In genomic region chr11:94740083-94740974, GRCh38 we compare ENCODE assay signal across 8 cellular contexts. TPM values are rescaled to one million over a fixed set of nuclear protein-coding genes. Genes with fewer than 3 reads are reported as not detected.
A peak's percentile ranks its signal among the peaks of the same experiment; 100 is the strongest.
DNase-seq lines count a peak whose midpoint lies in the region; ATAC-seq and TF ChIP-seq lines count a peak whose summit lies in the region.

No MANE protein-coding gene starts in this region.

- DNase-seq in DMS 273 (lab: John Stamatoyannopoulos, UW; ENCODE audit: unreplicated experiment) (peak; percentile 85), fibroblast of villous mesenchyme (ENCODE audit: low read depth) (no peak), neural crest cell (ENCODE audit: low read depth, low spot score) (peak; percentile 54), RPMI8226 (no peak), SHP77 treated with DMSO at 0.1 percent for 48 hours (lab: John Stamatoyannopoulos, UW) (no peak), GF-D8 (lab: John Stamatoyannopoulos, UW) (no peak)

- peaks cover 4% of the 10 kb centered on the region for H3K27me3 Mint-ChIP-seq in neural crest cell (ENCODE audit: low read depth)

- H3K27ac ChIP-seq in VCaP, result peak overlapping the region; percentile 55

- H3K27ac Mint-ChIP-seq in neural crest cell (ENCODE audit: unreplicated experiment), result peak overlapping the region; percentile 94

- H3K4me3 Mint-ChIP-seq in neural crest cell, result peak overlapping the region; percentile 97

- H3K4me3 ChIP-seq in fibroblast of villous mesenchyme (ENCODE audit: low read depth, low read length), result peak overlapping the region; percentile 63

- H3K4me1 Mint-ChIP-seq in neural crest cell, result peaks cover 28% of the 10 kb centered on the region

- H3K36me3 Mint-ChIP-seq in neural crest cell (ENCODE audit: low read depth), result no peaks in the 10 kb centered on the region

- peak; percentile 26 for ATAC-seq in HG03097 (IDR thresholded peaks at IDR 0.05; ENCODE audit: low FRiP score, unreplicated experiment)

- TF ChIP-seq CTCF in VCaP (conservative IDR thresholded peaks at IDR 0.05) (no peak), fibroblast of villous mesenchyme (IDR thresholded peaks at IDR 0.05; ENCODE audit: insufficient read depth, low read depth, low read length) (no peak), neural crest cell (conservative IDR thresholded peaks at IDR 0.05) (no peak)

- no peaks in the 10 kb centered on the region for H3K9me3 Mint-ChIP-seq in neural crest cell

RNA-seq across cellular contexts. Expression of gene AMOTL1, which starts 27.8 kb away (rescaled TPM):
- total RNA-seq in fibroblast of villous mesenchyme (25.9 and 27.7 TPM in 2 replicates), neural crest cell (67.5 and 69.0 TPM in 2 replicates)

Comparison
In these comparisons a context has a peak if more than half of its experiments do, and no peak if none do; other contexts are left out.
1. DNase-seq: peak in DMS 273 (single experiment) and neural crest cell (single experiment); none in fibroblast of villous mesenchyme (single experiment), RPMI8226 (single experiment), SHP77 treated with DMSO at 0.1 percent for 48 hours (single experiment) and GF-D8 (single experiment).